Comparison of ENCODE assay signal across 8 cellular contexts in the genomic region with DNA sequence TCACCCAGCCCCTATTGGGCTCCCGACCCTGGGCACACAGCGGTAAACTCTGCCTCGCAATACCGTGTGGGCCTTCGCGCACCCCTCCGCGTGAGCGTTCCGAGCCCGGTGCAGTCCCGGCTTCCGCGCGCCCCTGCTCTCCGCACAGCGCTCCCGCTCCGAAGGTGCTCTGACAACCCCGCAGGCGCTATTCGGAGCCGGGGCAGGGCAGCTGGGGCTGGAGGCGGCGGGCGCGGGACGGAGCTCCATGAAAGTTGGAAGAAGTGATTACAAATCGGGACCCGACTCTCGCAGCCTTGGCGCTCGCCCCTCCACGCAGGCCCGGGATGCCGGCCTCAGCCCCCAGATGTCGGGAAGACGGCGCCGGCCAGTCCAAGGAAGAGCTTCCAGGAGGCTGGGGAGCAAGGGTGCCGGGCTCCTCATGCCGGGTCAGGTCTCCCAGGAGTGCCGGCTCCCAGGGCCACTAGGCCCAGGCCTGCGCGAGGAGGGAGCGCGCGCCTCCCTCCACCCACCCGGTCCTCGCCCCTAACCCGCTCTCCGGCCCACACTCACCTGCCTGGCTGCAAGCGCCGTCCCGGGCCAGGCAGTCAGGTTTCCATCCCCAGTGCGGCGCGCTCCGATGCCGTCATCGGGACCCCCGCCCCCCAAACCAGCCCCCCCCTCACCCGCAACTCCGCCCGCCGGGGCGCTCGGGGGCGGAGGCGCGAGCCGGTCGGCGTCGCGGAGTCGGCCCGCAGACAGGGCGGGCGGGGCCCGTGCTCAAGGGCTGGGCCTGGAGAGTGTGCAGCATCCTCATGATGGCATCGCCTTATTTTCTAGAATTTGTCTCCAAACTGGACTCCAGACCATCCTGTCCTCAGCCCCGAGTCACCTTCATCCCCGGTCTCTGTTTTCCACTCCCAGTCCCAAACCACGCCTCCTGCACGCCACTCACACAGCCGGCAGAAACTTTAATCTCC.
A peak's percentile ranks its signal among the peaks of the same experiment; 100 is the strongest.
DNase-seq lines count a peak whose midpoint lies in the region; ATAC-seq and TF ChIP-seq lines count a peak whose summit lies in the region.

A gene with protein sequence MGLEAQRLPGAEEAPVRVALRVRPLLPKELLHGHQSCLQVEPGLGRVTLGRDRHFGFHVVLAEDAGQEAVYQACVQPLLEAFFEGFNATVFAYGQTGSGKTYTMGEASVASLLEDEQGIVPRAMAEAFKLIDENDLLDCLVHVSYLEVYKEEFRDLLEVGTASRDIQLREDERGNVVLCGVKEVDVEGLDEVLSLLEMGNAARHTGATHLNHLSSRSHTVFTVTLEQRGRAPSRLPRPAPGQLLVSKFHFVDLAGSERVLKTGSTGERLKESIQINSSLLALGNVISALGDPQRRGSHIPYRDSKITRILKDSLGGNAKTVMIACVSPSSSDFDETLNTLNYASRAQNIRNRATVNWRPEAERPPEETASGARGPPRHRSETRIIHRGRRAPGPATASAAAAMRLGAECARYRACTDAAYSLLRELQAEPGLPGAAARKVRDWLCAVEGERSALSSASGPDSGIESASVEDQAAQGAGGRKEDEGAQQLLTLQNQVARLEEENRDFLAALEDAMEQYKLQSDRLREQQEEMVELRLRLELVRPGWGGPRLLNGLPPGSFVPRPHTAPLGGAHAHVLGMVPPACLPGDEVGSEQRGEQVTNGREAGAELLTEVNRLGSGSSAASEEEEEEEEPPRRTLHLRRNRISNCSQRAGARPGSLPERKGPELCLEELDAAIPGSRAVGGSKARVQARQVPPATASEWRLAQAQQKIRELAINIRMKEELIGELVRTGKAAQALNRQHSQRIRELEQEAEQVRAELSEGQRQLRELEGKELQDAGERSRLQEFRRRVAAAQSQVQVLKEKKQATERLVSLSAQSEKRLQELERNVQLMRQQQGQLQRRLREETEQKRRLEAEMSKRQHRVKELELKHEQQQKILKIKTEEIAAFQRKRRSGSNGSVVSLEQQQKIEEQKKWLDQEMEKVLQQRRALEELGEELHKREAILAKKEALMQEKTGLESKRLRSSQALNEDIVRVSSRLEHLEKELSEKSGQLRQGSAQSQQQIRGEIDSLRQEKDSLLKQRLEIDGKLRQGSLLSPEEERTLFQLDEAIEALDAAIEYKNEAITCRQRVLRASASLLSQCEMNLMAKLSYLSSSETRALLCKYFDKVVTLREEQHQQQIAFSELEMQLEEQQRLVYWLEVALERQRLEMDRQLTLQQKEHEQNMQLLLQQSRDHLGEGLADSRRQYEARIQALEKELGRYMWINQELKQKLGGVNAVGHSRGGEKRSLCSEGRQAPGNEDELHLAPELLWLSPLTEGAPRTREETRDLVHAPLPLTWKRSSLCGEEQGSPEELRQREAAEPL (N-terminal part only) (minus strand): TSS at position 621 of the 959 bp plus-strand sequence. CDS start 2,537 bp downstream, outside the sequence.

- CTCF ChIA-PET in activated naive CD4-positive, alpha-beta T cell treated with anti-CD3 and anti-CD28 coated beads, Interleukin-2, amount 10 ng/mL, durations not matched to agents 7 days and 5 days (lab: Charles Lee), result interaction anchor here (1.0 to 1.5 kb wide), 2 partner anchors 9 to 378 kb away, joined by 3 to 4 read pairs; no protein-coding TSS in a partner anchor

- peak within 1 kb of the TSS; percentile 73 for H2AFZ ChIP-seq in OCI-LY3 (ENCODE audit: low read depth, low read length)

- no peak for TF ChIP-seq CTCF in OCI-LY3 (IDR thresholded peaks at IDR 0.05; ENCODE audit: low read depth, low read length)

- H3K4me3 Mint-ChIP-seq in activated naive CD4-positive, alpha-beta T cell treated with anti-CD3 and anti-CD28 coated beads, Interleukin-2, amount 10 ng/mL, durations not matched to agents 7 days and 5 days, result peak within 1 kb of the TSS; percentile 48
- peak within 1 kb of the TSS; percentile 64 for H3K4me3 Mint-ChIP-seq in central memory CD8-positive, alpha-beta T cell

- H3K4me1 ChIP-seq in OCI-LY3 (ENCODE audit: low read length), result peaks cover 13% of the 10 kb centered on the region

- H3K9ac ChIP-seq in OCI-LY3 (ENCODE audit: low read length), result peak within 1 kb of the TSS; percentile 69

- no peak within 1 kb of the TSS for H3K27ac ChIP-seq in OCI-LY3 (ENCODE audit: low read length)

- no peaks in the 10 kb centered on the region for H3K79me2 ChIP-seq in OCI-LY3 (ENCODE audit: low read length)

- H3K27me3 ChIP-seq in OCI-LY3 (ENCODE audit: low read depth, low read length), result peaks cover 3% of the 10 kb centered on the region

- H3K4me3 ChIP-seq in OCI-LY3 (ENCODE audit: low read length), result peak within 1 kb of the TSS; percentile 85

- H3K27me3 Mint-ChIP-seq in activated naive CD4-positive, alpha-beta T cell treated with anti-CD3 and anti-CD28 coated beads, Interleukin-2, amount 10 ng/mL, durations not matched to agents 7 days and 5 days, result peaks cover 68% of the 10 kb centered on the region
- peaks cover 72% of the 10 kb centered on the region for H3K27me3 Mint-ChIP-seq in central memory CD8-positive, alpha-beta T cell

- no peak within 1 kb of the TSS for H3K27ac Mint-ChIP-seq in activated naive CD4-positive, alpha-beta T cell treated with anti-CD3 and anti-CD28 coated beads, Interleukin-2, amount 10 ng/mL, durations not matched to agents 7 days and 5 days
- no peak within 1 kb of the TSS for H3K27ac Mint-ChIP-seq in central memory CD8-positive, alpha-beta T cell (ENCODE audit: low read depth)

- peak within 1 kb of the TSS; percentile 85 for H3K4me2 ChIP-seq in OCI-LY3 (ENCODE audit: low read length)

- H3K9me3 Mint-ChIP-seq in activated naive CD4-positive, alpha-beta T cell treated with anti-CD3 and anti-CD28 coated beads, Interleukin-2, amount 10 ng/mL, durations not matched to agents 7 days and 5 days, result no peaks in the 10 kb centered on the region
- H3K9me3 Mint-ChIP-seq in central memory CD8-positive, alpha-beta T cell, result no peaks in the 10 kb centered on the region

- H4K20me1 ChIP-seq in OCI-LY3 (ENCODE audit: insufficient read depth, low read length), result no peaks in the 10 kb centered on the region

- no peaks in the 10 kb centered on the region for H3K9me3 ChIP-seq in OCI-LY3 (ENCODE audit: insufficient read depth, low read length)

- peak; percentile 37 for DNase-seq in activated naive CD4-positive, alpha-beta T cell treated with anti-CD3 and anti-CD28 coated beads, Interleukin-2, amount 10 ng/mL, durations not matched to agents 7 days and 5 days
- no peak for DNase-seq in activated naive CD4-positive, alpha-beta T cell treated with anti-CD3 and anti-CD28 coated beads, Interleukin-2, amount 50 U/mL, for 16 hours
- no peak for DNase-seq in central memory CD8-positive, alpha-beta T cell (ENCODE audit: low spot score in 2 of 2)
- peak; percentile 16 for DNase-seq in kidney tubule cell (ENCODE audit: low spot score)
- peak; percentile 45 for DNase-seq in stimulated activated CD8-positive, alpha-beta memory T cell treated with anti-CD3 and anti-CD28 coated beads, Interleukin-4, amount 100 ng/mL, for 48 hours

- H3K4me1 Mint-ChIP-seq in activated naive CD4-positive, alpha-beta T cell treated with anti-CD3 and anti-CD28 coated beads, Interleukin-2, amount 10 ng/mL, durations not matched to agents 7 days and 5 days, result peaks cover 15% of the 10 kb centered on the region
- peaks cover 12% of the 10 kb centered on the region for H3K4me1 Mint-ChIP-seq in central memory CD8-positive, alpha-beta T cell

- H3K36me3 Mint-ChIP-seq in activated naive CD4-positive, alpha-beta T cell treated with anti-CD3 and anti-CD28 coated beads, Interleukin-2, amount 10 ng/mL, durations not matched to agents 7 days and 5 days, result no peaks in the 10 kb centered on the region
- no peaks in the 10 kb centered on the region for H3K36me3 Mint-ChIP-seq in central memory CD8-positive, alpha-beta T cell (ENCODE audit: insufficient read depth)

- ATAC-seq in central memory CD8-positive, alpha-beta T cell (replicated peaks; ENCODE audit: extremely low read depth, poor library complexity, severe bottlenecking), result peak; percentile 40
- ATAC-seq in HG02623 (IDR thresholded peaks at IDR 0.05; ENCODE audit: unreplicated experiment) (no peak), GM18870 (IDR thresholded peaks at IDR 0.05; ENCODE audit: unreplicated experiment) (no peak)

- peaks cover 3% of the 10 kb centered on the region for H3K36me3 ChIP-seq in OCI-LY3 (replicated peaks; ENCODE audit: low read depth, low read length)

Comparison
In these comparisons a context has a peak if more than half of its experiments do, and no peak if none do; other contexts are left out.
1. DNase-seq: peak in activated naive CD4-positive, alpha-beta T cell treated with anti-CD3 and anti-CD28 coated beads, Interleukin-2, amount 10 ng/mL, durations not matched to agents 7 days and 5 days (single experiment), kidney tubule cell (single experiment) and stimulated activated CD8-positive, alpha-beta memory T cell treated with anti-CD3 and anti-CD28 coated beads, Interleukin-4, amount 100 ng/mL, for 48 hours (single experiment); none in activated naive CD4-positive, alpha-beta T cell treated with anti-CD3 and anti-CD28 coated beads, Interleukin-2, amount 50 U/mL, for 16 hours (single experiment) and central memory CD8-positive, alpha-beta T cell (0 of 2).